Comparison of ENCODE assay signal across 13 cellular contexts in the genomic region with DNA sequence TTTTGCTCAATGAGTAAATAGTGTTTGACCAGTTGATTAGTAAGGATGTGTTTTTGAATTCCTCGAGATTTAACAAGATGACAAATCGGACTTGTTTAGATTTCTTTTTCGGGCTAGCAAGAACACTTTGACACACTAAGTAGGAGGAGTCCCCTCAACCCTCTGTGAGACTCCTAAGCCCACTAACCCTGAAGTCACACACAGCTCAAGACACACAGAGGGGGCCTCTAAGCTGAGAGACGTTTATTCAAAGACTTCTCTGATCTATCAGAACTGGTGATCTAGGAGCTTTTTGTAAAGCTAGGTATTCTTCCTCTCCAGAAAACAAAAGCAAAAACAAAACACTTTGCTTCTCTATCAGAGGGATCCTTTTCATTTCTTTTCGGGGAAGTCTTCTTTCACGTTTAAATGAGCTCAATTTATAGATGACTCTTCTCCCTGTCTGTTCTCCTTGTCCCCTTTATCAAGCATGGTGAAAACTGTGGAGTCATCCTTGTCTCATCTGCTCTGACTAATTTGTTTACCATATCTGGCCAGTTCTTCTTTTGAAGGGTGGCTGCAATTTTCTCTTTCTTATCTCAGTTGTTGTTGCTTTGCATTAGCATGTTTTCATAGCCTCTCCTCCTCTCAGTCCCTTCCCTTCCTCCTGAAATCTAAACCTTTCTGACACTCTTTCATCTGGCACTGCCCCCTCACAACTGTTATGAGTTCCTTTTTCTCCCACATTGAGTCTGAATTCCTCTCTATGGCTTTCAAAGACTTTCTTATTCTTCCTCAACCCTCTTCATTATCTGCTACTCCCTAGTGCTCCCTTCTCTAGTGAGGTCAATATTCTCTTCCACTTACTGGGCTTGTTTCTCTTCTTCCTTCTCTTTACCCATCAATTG.
DNase-seq lines count a peak whose midpoint lies in the region; ATAC-seq, FAIRE-seq and TF ChIP-seq lines count a peak whose summit lies in the region.
"Had no signal": no experiment of that assay in that cellular context is flagged by ENCODE, and none has a peak within 500 bp of the region (broad histone marks: within the 10 kb centered on the region; RNA-seq: fewer than 3 reads in every experiment).

No MANE protein-coding gene starts in this region.

- no peaks in the 10 kb centered on the region for H3K36me3 ChIP-seq in HepG2 (replicated peaks in 1 of 2; ENCODE audit: control insufficient read depth in 1 of 2, insufficient read depth in 2 of 2, low read length in 2 of 2)
- H3K36me3 ChIP-seq in sigmoid colon = no peaks in the 10 kb centered on the region

- no TSS peak for BruUV-seq in HepG2 (replicated peaks; lab: Mats Ljungman, UMichigan)

- H3K4me1 ChIP-seq in HepG2 (ENCODE audit: insufficient read depth, low read length) (peaks cover 61% of the 10 kb centered on the region), sigmoid colon (peaks cover 0 to 7% (median 0%) of the 10 kb centered on the region in 4 donors)

- intact Hi-C loops in HepG2 (cut with micrococcal nuclease; ENCODE audit: unreplicated experiment) (loop anchor here (5.0 kb wide), 1 partner anchor 100 kb away; no protein-coding TSS in a partner anchor), sigmoid colon (cut with DNase I) (no loop called here)

- no peaks in the 10 kb centered on the region for H3K79me2 ChIP-seq in HepG2 (ENCODE audit: insufficient read depth, low read length)

- peak overlapping the region; percentile 38 for H3K9ac ChIP-seq in HepG2 (ENCODE audit: insufficient read depth, low read depth, low read length)

- POLR2A ChIA-PET in HepG2 (lab: Yijun Ruan, JAX) = interaction anchor here (0.8 kb wide), 1 partner anchor 333 kb away, joined by 3 read pairs; no protein-coding TSS in a partner anchor

- peak overlapping the region; percentile 33 for H3K4me2 ChIP-seq in HepG2 (ENCODE audit: low read depth, low read length)

- H3K9me3 ChIP-seq in HepG2 (ENCODE audit: low read length) (no peaks in the 10 kb centered on the region), sigmoid colon (no peaks in the 10 kb centered on the region)

- CTCF ChIA-PET in HepG2 (lab: Yijun Ruan, JAX; ENCODE audit: low intra/inter-chr PET ratio, low total read pairs) = no interaction called here

- TF ChIP-seq RAD21 in HepG2 (CRISPR knock-in tag; IDR thresholded peaks at IDR 0.05) = no peak

- ATAC-seq in HG03442 (IDR thresholded peaks at IDR 0.05; ENCODE audit: unreplicated experiment) (peak; percentile 45), HepG2 (no peak; the same call in 2 of the 3 replicates)

- H3K4me3 ChIP-seq in WI38 (ENCODE audit: low read depth, low read length) (peak overlapping the region; percentile 39), HepG2 (replicated peaks in 1 of 3; ENCODE audit: insufficient read depth in 1 of 3, low read depth in 2 of 3, low read length in 3 of 3) (no peak overlapping the region), sigmoid colon (no peak overlapping the region)

- FAIRE-seq in HepG2 (lab: Jason Lieb, UNC) = no peak

- DNase-seq in Daoy (ENCODE audit: low read depth) (peak; percentile 46), HepG2 (ENCODE audit: low spot score) (peak; percentile 57), NCI-H446 (lab: John Stamatoyannopoulos, UW) (no peak), activated T-cell treated with anti-CD3 and anti-CD28 coated beads for 4 hours (no peak), sigmoid colon (no peak)
- DNase-seq in activated CD8-positive, alpha-beta memory T cell treated with anti-CD3 and anti-CD28 coated beads, Interleukin-2, amount 50 U/mL, for 48 hours = no peak
- DNase-seq: activated B cell treated with CpG ODN at 0.5 μM for 24 hours, caudate nucleus, GOT3, left cardiac atrium, NCI-H1436 had no signal

- in situ Hi-C loops in HepG2 (cut with HindIII; ENCODE audit: extremely low pct_ligation_motif_present, low pct_unique_long_range_greater_than_20kb) = no loop called here

- no peaks in the 10 kb centered on the region for H4K20me1 ChIP-seq in HepG2 (ENCODE audit: insufficient read depth, low read length)

- TF ChIP-seq CTCF in WI38 (IDR thresholded peaks at IDR 0.05; ENCODE audit: low read depth, low read length) (no peak), HepG2 (CRISPR knock-in tag; IDR thresholded peaks at IDR 0.05) (no peak), sigmoid colon (IDR thresholded peaks at IDR 0.05) (no peak)

- TF ChIP-seq EP300 in HepG2 (IDR thresholded peaks at IDR 0.05; ENCODE audit: low read depth in 2 of 2, low read length in 2 of 2) (peak in 1 of 2 experiments; percentile 50; a peak in 1 of 4 replicates), HepG2 (CRISPR knock-in tag; IDR thresholded peaks at IDR 0.05; ENCODE audit: borderline replicate concordance) (no peak), sigmoid colon (IDR thresholded peaks at IDR 0.05) (no peak)

- H3K27me3 ChIP-seq in HepG2 (ENCODE audit: control insufficient read depth in 1 of 2, insufficient read depth in 2 of 2, low read length in 2 of 2) (no peaks in the 10 kb centered on the region), sigmoid colon (no peaks in the 10 kb centered on the region)

- whole genome bisulfite sequencing in HepG2 (ENCODE audit: low lambda C conversion rate) = 28% methylated on average over 6 of the region's 6 CpGs
- WGBS in sigmoid colon, 2 donors = 65 to 71% methylated on average over 6 of the region's 6 CpGs

- TF ChIP-seq POLR2A in HepG2 (IDR thresholded peaks at IDR 0.05; ENCODE audit: insufficient read depth in 1 of 2, low read depth in 2 of 2, low read length in 2 of 2) (no peak), sigmoid colon (IDR thresholded peaks at IDR 0.05) (no peak)

- no peak overlapping the region for H2AFZ ChIP-seq in HepG2 (ENCODE audit: low read length)

- H3K27ac ChIP-seq in HepG2 (ENCODE audit: extremely low read length, insufficient read depth, low read length) (peak overlapping the region; percentile 34), sigmoid colon (no peak overlapping the region)

TF ChIP-seq in HepG2, 621 proteins besides CTCF, POLR2A, EP300 and RAD21 (continues in another document):
- TF ChIP-seq ZNF629 (CRISPR knock-in tag; conservative IDR thresholded peaks at IDR 0.05) (no peak), NFE2 (CRISPR knock-in tag; IDR thresholded peaks at IDR 0.05) (peak; percentile 50; the same call in 1 of the 2 replicates), FOSL2 (CRISPR knock-in tag; IDR thresholded peaks at IDR 0.05) (peak; percentile 54; the same call in 1 of the 2 replicates), ATM (IDR thresholded peaks at IDR 0.05; ENCODE audit: borderline replicate concordance) (no peak), HNRNPH1 (optimal IDR thresholded peaks at IDR 0.05; ENCODE audit: low read depth, low read length) (no peak), MAFK (conservative IDR thresholded peaks at IDR 0.05 in 1 of 2, IDR thresholded peaks at IDR 0.05 in 1 of 2; ENCODE audit: low read length in 2 of 2) (peak; percentile 22 to 56; a peak in 1 of 4 replicates), NFE2L2 (IDR thresholded peaks at IDR 0.05; ENCODE audit: low read length) (peak; percentile 90), ELF3 (CRISPR knock-in tag; IDR thresholded peaks at IDR 0.05) (0 out of 2 replicates have a peak, but pooled peaks have one; percentile 16), NR2C2 (CRISPR knock-in tag; IDR thresholded peaks at IDR 0.05; ENCODE audit: borderline replicate concordance) (no peak), NFYC (CRISPR knock-in tag; IDR thresholded peaks at IDR 0.05) (no peak), FOXP1 (IDR thresholded peaks at IDR 0.05) (peak; percentile 56; the same call in 1 of the 2 replicates), FOXP1 (CRISPR knock-in tag; IDR thresholded peaks at IDR 0.05) (peak; percentile 66)
- TF ChIP-seq, protein P1, sequence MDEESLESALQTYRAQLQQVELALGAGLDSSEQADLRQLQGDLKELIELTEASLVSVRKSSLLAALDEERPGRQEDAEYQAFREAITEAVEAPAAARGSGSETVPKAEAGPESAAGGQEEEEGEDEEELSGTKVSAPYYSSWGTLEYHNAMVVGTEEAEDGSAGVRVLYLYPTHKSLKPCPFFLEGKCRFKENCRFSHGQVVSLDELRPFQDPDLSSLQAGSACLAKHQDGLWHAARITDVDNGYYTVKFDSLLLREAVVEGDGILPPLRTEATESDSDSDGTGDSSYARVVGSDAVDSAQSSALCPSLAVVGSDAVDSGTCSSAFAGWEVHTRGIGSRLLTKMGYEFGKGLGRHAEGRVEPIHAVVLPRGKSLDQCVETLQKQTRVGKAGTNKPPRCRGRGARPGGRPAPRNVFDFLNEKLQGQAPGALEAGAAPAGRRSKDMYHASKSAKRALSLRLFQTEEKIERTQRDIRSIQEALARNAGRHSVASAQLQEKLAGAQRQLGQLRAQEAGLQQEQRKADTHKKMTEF (CRISPR knock-in tag; IDR thresholded peaks at IDR 0.05) = 0 out of 2 replicates have a peak, but pooled peaks have one; percentile 16
- TF ChIP-seq, protein P2, sequence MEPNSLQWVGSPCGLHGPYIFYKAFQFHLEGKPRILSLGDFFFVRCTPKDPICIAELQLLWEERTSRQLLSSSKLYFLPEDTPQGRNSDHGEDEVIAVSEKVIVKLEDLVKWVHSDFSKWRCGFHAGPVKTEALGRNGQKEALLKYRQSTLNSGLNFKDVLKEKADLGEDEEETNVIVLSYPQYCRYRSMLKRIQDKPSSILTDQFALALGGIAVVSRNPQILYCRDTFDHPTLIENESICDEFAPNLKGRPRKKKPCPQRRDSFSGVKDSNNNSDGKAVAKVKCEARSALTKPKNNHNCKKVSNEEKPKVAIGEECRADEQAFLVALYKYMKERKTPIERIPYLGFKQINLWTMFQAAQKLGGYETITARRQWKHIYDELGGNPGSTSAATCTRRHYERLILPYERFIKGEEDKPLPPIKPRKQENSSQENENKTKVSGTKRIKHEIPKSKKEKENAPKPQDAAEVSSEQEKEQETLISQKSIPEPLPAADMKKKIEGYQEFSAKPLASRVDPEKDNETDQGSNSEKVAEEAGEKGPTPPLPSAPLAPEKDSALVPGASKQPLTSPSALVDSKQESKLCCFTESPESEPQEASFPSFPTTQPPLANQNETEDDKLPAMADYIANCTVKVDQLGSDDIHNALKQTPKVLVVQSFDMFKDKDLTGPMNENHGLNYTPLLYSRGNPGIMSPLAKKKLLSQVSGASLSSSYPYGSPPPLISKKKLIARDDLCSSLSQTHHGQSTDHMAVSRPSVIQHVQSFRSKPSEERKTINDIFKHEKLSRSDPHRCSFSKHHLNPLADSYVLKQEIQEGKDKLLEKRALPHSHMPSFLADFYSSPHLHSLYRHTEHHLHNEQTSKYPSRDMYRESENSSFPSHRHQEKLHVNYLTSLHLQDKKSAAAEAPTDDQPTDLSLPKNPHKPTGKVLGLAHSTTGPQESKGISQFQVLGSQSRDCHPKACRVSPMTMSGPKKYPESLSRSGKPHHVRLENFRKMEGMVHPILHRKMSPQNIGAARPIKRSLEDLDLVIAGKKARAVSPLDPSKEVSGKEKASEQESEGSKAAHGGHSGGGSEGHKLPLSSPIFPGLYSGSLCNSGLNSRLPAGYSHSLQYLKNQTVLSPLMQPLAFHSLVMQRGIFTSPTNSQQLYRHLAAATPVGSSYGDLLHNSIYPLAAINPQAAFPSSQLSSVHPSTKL (CRISPR knock-in tag; IDR thresholded peaks at IDR 0.05) = peak; percentile 28; the same call in 1 of the 2 replicates

Comparison
In these comparisons a context has a peak if more than half of its experiments do, and no peak if none do; other contexts are left out.
1. DNase-seq: peak in Daoy (single experiment) and HepG2 (single experiment); none in activated CD8-positive, alpha-beta memory T cell treated with anti-CD3 and anti-CD28 coated beads, Interleukin-2, amount 50 U/mL, for 48 hours (single experiment), NCI-H446 (0 of 2), activated T-cell treated with anti-CD3 and anti-CD28 coated beads for 4 hours (single experiment) and sigmoid colon (single experiment).